1 cellular context compared by ENCODE assay signal in genomic region chr6:151352410-151353399, GRCh38.
TF ChIP-seq lines count a peak whose summit lies in the region.

No MANE protein-coding gene starts in this region.

TF ChIP-seq in HCT116, 20 proteins besides CTCF, POLR2A, EP300 and RAD21 (continued from another document):
- TF ChIP-seq EZH2phosphoT487 (IDR thresholded peaks at IDR 0.05; ENCODE audit: borderline replicate concordance) (no peak), POLR2AphosphoS5 (IDR thresholded peaks at IDR 0.05; ENCODE audit: low read depth, low read length) (no peak; the same call in 1 of the 2 replicates), JUND (IDR thresholded peaks at IDR 0.05) (0 out of 2 replicates have a peak, but pooled peaks have one; percentile 5), ELF1 (IDR thresholded peaks at IDR 0.05; ENCODE audit: borderline replicate concordance, low read depth) (no peak), FOSL1 (IDR thresholded peaks at IDR 0.05; ENCODE audit: low read depth) (no peak)
